Comparison of ENCODE assay signal across 8 cellular contexts in the genomic region with DNA sequence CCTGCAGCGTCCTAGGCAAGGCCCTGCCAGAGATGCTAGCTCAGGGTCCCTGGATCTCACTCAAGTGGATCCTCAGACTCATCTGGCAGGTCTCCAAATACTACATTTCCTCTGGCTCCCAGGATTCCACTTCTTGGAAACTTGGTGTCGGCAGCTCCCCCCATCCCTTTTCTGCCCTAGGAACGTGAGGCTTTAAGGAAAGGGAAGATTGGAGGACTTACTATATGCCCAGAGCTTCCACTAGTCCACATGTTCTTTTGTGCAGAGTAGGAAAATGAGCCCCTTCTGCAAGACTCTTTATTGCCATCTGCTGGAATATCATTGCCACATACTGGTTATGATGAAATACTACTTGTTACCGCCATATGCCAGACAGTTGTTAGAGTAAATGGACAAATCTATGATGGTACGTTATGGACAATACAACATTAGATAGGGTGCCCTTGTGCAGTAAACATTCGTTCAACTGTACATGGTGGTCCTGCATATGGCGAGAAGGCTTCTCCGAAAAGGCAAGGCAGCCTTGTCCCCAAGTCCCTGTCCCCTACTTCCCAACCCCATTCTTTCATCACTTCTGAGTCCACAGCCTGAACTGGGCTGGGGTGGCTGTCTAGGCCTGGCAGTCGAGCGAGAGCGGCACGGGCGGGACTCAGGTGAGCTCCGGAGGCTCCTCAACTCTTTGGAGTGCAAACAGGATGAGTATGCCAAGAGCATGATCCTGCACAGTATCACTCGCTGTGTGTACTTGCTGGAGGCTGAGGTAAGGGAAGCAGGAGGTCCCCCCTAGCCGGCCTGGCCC. TPM values are rescaled to one million over a fixed set of nuclear protein-coding genes. Genes with fewer than 3 reads are reported as not detected.
DNase-seq lines count a peak whose midpoint lies in the region; ATAC-seq, FAIRE-seq and TF ChIP-seq lines count a peak whose summit lies in the region.

No MANE protein-coding gene starts in this region.

- no peaks in the 10 kb centered on the region for H3K27me3 ChIP-seq in colonic mucosa

- H3K27ac ChIP-seq in colonic mucosa: no peak overlapping the region

- H3K9me3 Mint-ChIP-seq in memory B cell: no peaks in the 10 kb centered on the region

- peaks cover 9% of the 10 kb centered on the region for H3K4me1 ChIP-seq in colonic mucosa

- no peak overlapping the region for H3K27ac Mint-ChIP-seq in memory B cell

- no peak overlapping the region for H3K4me3 Mint-ChIP-seq in memory B cell

- no peak overlapping the region for H3K9ac ChIP-seq in colonic mucosa (ENCODE audit: low read depth in 2 of 2, low read length in 2 of 2)

- no peaks in the 10 kb centered on the region for H3K9me3 ChIP-seq in colonic mucosa

- peaks cover 9% of the 10 kb centered on the region for H3K4me1 Mint-ChIP-seq in memory B cell

- intact Hi-C loops in colonic mucosa (cut with DNase I): loop anchor here (2.0 kb wide), 2 partner anchors 155 to 215 kb away; no protein-coding TSS in a partner anchor

- no peak overlapping the region for H3K4me3 ChIP-seq in colonic mucosa

- H3K27me3 Mint-ChIP-seq in memory B cell: no peaks in the 10 kb centered on the region

- no peaks in the 10 kb centered on the region for H3K36me3 Mint-ChIP-seq in memory B cell

- DNase-seq in NCI-H128 (lab: John Stamatoyannopoulos, UW; ENCODE audit: unreplicated experiment) (peak; percentile 28), SIG-M5 treated with dmso at 0.1 percent for 504 hours (lab: John Stamatoyannopoulos, UW; ENCODE audit: unreplicated experiment) (peak; percentile 91), colonic mucosa (peak; percentile 24), memory B cell (ENCODE audit: low spot score in 2 of 2) (peak in 1 of 2 donors; percentile 66), GOT3 (lab: John Stamatoyannopoulos, UW) (no peak)

- TF ChIP-seq CTCF in GM12801 (IDR thresholded peaks at IDR 0.05; ENCODE audit: extremely low read depth, insufficient read length) (peak; percentile 61), colonic mucosa (IDR thresholded peaks at IDR 0.05) (peak; percentile 84)

- FAIRE-seq in A204.1 (lab: Jason Lieb, UNC): peak; percentile 91

- no peaks in the 10 kb centered on the region for H3K36me3 ChIP-seq in colonic mucosa

- ATAC-seq in memory B cell (ENCODE audit: low read depth) (peak; percentile 82), GM21737 (IDR thresholded peaks at IDR 0.05; ENCODE audit: unreplicated experiment) (no peak)

RNA-seq across cellular contexts. Expression of a gene that starts 0.8 kb away (rescaled TPM):
- under 1 TPM in 1 of 2 donors, not detected in 1; 0.30 TPM for total RNA-seq in colonic mucosa

RNA-seq across cellular contexts. Expression of a gene that starts 38.8 kb away (rescaled TPM):
- not detected for total RNA-seq in colonic mucosa

RNA-seq across cellular contexts. Expression of a gene that starts 43.2 kb away (rescaled TPM):
- not detected for total RNA-seq in colonic mucosa

RNA-seq across cellular contexts. Expression of a gene that starts 48.9 kb away (rescaled TPM):
- total RNA-seq in colonic mucosa: 10 to 100 TPM; 29.1 to 54.7 TPM

RNA-seq across cellular contexts. Expression of a gene that starts 59.5 kb away (rescaled TPM):
- total RNA-seq in colonic mucosa: 10 to 100 TPM in 1 of 2 donors, not detected in 1; 13.7 TPM
